In genomic region chr7:114865564-114865963, GRCh38 we compare ENCODE assay signal across 8 cellular contexts. TPM values are rescaled to one million over a fixed set of nuclear protein-coding genes. Genes with fewer than 3 reads are reported as not detected.
A peak's percentile ranks its signal among the peaks of the same experiment; 100 is the strongest.
DNase-seq lines count a peak whose midpoint lies in the region; ATAC-seq, FAIRE-seq and TF ChIP-seq lines count a peak whose summit lies in the region.

No MANE protein-coding gene starts in this region.

- H3K4me3 ChIP-seq in body of pancreas, result no peak overlapping the region

- WGBS in body of pancreas, 2 donors, result 62 to 79% methylated on average over 1 of the region's 1 CpG

- no peaks in the 10 kb centered on the region for H3K27me3 ChIP-seq in body of pancreas

- TF ChIP-seq POLR2A in body of pancreas (IDR thresholded peaks at IDR 0.05), result no peak

- H3K36me3 ChIP-seq in body of pancreas (replicated peaks in 1 of 2; ENCODE audit: insufficient read depth in 1 of 2, low read depth in 2 of 2), result no peaks in the 10 kb centered on the region

- DNase-seq in D721Med (ENCODE audit: insufficient read length, low spot score) (no peak), T-helper 22 cell (ENCODE audit: low read depth) (peak; percentile 20), body of pancreas (peak; percentile 35 to 55 (median 45)), kidney glomerular epithelial cell (lab: John Stamatoyannopoulos, UW) (peak; percentile 5), NCI-H1105 treated with DMSO at 0.1 percent for 48 hours (lab: John Stamatoyannopoulos, UW) (no peak)
- DNase-seq in stimulated activated CD4-positive, alpha-beta T cell treated with anti-CD3 and anti-CD28 coated beads, TNF-alpha, amount 100 ng/mL, for 4 hours (ENCODE audit: low read depth in 3 of 3), result peak; percentile 31 to 43 (median 42)

- TF ChIP-seq CTCF in D721Med (IDR thresholded peaks at IDR 0.05; ENCODE audit: insufficient read depth, missing control alignments) (peak; percentile 42), body of pancreas (IDR thresholded peaks at IDR 0.05) (peak in 6 of 7 experiments; percentile 43 to 63 (median 60))

- ATAC-seq in GM19397 (IDR thresholded peaks at IDR 0.05; ENCODE audit: unreplicated experiment), result peak; percentile 88
- peak; percentile 91 for ATAC-seq in HG03520 (IDR thresholded peaks at IDR 0.05; ENCODE audit: unreplicated experiment)
- ATAC-seq in body of pancreas, result no peak

- FAIRE-seq in D721Med (lab: Jason Lieb, UNC), result no peak

- intact Hi-C loops in body of pancreas (cut with DNase I), result no loop called here

- no peaks in the 10 kb centered on the region for H3K9me3 ChIP-seq in body of pancreas

- H3K27ac ChIP-seq in body of pancreas, result no peak overlapping the region

- no peaks in the 10 kb centered on the region for H3K4me1 ChIP-seq in body of pancreas

RNA-seq across cellular contexts. Expression of gene MDFIC, which starts 56.3 kb away (rescaled TPM):
- total RNA-seq in body of pancreas, result 10 to 100 TPM; 12.5 to 35.3 TPM

Comparison
In these comparisons a context has a peak if more than half of its experiments do, and no peak if none do; other contexts are left out.
1. DNase-seq: peak in T-helper 22 cell (single experiment), body of pancreas (4 of 4), kidney glomerular epithelial cell (single experiment) and stimulated activated CD4-positive, alpha-beta T cell treated with anti-CD3 and anti-CD28 coated beads, TNF-alpha, amount 100 ng/mL, for 4 hours (3 of 3); none in D721Med (single experiment) and NCI-H1105 treated with DMSO at 0.1 percent for 48 hours (single experiment).